ENCODE assay signal across 1 cellular context in the genomic region with DNA sequence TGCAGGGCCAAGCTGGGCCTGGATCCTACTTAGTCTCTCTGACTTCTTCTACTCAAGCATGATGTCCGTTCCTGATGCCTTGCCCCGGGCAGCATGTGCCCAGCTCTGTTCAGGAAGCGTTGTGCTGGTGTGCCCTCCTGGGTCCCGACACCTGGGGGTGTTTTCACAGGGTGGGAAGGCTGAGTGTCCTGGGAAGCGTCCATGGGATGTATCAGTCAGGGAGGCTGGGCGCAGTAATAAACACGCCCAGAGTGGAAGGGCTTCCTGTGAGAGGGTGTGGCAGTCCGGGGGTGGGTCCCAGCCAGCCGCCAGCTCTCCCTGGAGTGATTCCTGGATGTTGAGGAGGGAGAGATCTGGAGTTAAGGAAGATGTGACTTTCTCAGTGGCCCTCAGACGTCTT.
TF ChIP-seq lines count a peak whose summit lies in the region.

No MANE protein-coding gene starts in this region.

TF ChIP-seq in HepG2, 621 proteins besides CTCF, POLR2A, EP300 and RAD21 (continued from another document):
- TF ChIP-seq, protein P1, sequence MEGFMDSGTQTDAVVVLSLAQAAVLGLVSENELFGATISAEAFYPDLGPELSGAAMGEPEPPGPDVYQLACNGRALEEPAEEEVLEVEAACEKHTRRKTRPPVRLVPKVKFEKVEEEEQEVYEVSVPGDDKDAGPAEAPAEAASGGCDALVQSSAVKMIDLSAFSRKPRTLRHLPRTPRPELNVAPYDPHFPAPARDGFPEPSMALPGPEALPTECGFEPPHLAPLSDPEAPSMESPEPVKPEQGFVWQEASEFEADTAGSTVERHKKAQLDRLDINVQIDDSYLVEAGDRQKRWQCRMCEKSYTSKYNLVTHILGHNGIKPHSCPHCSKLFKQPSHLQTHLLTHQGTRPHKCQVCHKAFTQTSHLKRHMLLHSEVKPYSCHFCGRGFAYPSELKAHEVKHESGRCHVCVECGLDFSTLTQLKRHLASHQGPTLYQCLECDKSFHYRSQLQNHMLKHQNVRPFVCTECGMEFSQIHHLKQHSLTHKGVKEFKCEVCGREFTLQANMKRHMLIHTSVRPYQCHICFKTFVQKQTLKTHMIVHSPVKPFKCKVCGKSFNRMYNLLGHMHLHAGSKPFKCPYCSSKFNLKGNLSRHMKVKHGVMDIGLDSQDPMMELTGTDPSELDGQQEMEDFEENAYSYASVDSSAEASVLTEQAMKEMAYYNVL (CRISPR knock-in tag; IDR thresholded peaks at IDR 0.05; ENCODE audit: borderline replicate concordance), result no peak
- no peak for TF ChIP-seq ZNF546 (CRISPR knock-in tag; conservative IDR thresholded peaks at IDR 0.05)
- TF ChIP-seq ZIK1 (CRISPR knock-in tag; IDR thresholded peaks at IDR 0.05; ENCODE audit: borderline replicate concordance, low read depth), result no peak
- TF ChIP-seq, protein P2, sequence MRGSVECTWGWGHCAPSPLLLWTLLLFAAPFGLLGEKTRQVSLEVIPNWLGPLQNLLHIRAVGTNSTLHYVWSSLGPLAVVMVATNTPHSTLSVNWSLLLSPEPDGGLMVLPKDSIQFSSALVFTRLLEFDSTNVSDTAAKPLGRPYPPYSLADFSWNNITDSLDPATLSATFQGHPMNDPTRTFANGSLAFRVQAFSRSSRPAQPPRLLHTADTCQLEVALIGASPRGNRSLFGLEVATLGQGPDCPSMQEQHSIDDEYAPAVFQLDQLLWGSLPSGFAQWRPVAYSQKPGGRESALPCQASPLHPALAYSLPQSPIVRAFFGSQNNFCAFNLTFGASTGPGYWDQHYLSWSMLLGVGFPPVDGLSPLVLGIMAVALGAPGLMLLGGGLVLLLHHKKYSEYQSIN (CRISPR knock-in tag; IDR thresholded peaks at IDR 0.05; ENCODE audit: borderline replicate concordance), result no peak
- TF ChIP-seq, protein P3, sequence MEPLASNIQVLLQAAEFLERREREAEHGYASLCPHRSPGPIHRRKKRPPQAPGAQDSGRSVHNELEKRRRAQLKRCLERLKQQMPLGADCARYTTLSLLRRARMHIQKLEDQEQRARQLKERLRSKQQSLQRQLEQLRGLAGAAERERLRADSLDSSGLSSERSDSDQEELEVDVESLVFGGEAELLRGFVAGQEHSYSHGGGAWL (CRISPR knock-in tag; IDR thresholded peaks at IDR 0.05), result no peak
- peak; percentile 27 for TF ChIP-seq RBM22 (optimal IDR thresholded peaks at IDR 0.05; ENCODE audit: low read length)
- no peak for TF ChIP-seq ZNF33A (CRISPR knock-in tag; IDR thresholded peaks at IDR 0.05; ENCODE audit: borderline replicate concordance)
- TF ChIP-seq, protein P4, sequence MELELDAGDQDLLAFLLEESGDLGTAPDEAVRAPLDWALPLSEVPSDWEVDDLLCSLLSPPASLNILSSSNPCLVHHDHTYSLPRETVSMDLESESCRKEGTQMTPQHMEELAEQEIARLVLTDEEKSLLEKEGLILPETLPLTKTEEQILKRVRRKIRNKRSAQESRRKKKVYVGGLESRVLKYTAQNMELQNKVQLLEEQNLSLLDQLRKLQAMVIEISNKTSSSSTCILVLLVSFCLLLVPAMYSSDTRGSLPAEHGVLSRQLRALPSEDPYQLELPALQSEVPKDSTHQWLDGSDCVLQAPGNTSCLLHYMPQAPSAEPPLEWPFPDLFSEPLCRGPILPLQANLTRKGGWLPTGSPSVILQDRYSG (CRISPR knock-in tag; IDR thresholded peaks at IDR 0.05), result no peak
- TF ChIP-seq JDP2 (CRISPR knock-in tag; IDR thresholded peaks at IDR 0.05; ENCODE audit: borderline replicate concordance), result no peak
- TF ChIP-seq ZNF343 (CRISPR knock-in tag; IDR thresholded peaks at IDR 0.05), result no peak
- TF ChIP-seq KLF16 (CRISPR knock-in tag; IDR thresholded peaks at IDR 0.05), result no peak
- no peak for TF ChIP-seq GZF1 (CRISPR knock-in tag; IDR thresholded peaks at IDR 0.05)
